ENCODE assay signal across 12 cellular contexts in the genomic region with DNA sequence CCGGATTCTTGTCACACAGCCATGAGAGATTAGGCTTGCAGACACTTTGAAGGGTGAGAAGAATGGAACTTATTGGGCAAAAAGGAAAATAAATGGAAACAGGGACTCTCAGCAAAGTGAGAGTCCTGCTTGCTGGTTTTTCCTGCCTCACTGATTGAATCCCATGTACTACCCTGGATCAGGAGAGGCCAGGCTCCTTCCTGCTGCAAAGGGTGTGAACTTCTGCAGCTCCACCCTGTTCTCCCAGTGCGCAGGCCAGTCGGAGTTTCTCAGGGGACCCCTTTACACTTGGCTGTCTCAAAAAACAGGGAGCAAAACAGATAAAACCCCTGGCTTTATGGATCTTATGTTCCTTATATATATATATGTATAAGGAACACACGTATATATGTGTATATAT.
A peak's percentile ranks its signal among the peaks of the same experiment; 100 is the strongest.
DNase-seq lines count a peak whose midpoint lies in the region; ATAC-seq and FAIRE-seq lines count a peak whose summit lies in the region.
"Had no signal": no experiment of that assay in that cellular context is flagged by ENCODE, and none has a peak within 500 bp of the region (broad histone marks: within the 10 kb centered on the region; RNA-seq: fewer than 3 reads in every experiment).

No MANE protein-coding gene starts in this region.

- H3K4me3 Mint-ChIP-seq in activated naive CD8-positive, alpha-beta T cell treated with anti-CD3 and anti-CD28 coated beads, Interleukin-2, amount 50 U/mL, for 24 hours, result no peak overlapping the region

- 87% methylated on average over 3 of the region's 4 CpGs for whole genome bisulfite sequencing in HUES64

- no peak overlapping the region for H3K4me3 ChIP-seq in BLaER1 treated with 17β-estradiol and CSF1 and Interleukin-3, amounts not matched to agents 10 nM and 100 nM
- H3K4me3 ChIP-seq in HUES64 (ENCODE audit: low read length) (peak overlapping the region; percentile 30; the same call in 1 of the 2 replicates), mucosa of stomach (ENCODE audit: low read length) (no peak overlapping the region)
- H3K4me3 ChIP-seq: K562 had no signal

- no peaks in the 10 kb centered on the region for H3K9me3 Mint-ChIP-seq in activated naive CD8-positive, alpha-beta T cell treated with anti-CD3 and anti-CD28 coated beads, Interleukin-2, amount 50 U/mL, for 24 hours

- H3K27ac Mint-ChIP-seq in activated naive CD8-positive, alpha-beta T cell treated with anti-CD3 and anti-CD28 coated beads, Interleukin-2, amount 50 U/mL, for 24 hours, result peak overlapping the region; percentile 82

- peak overlapping the region in 9 of 11 experiments; percentile 75 to 95 (median 85); a peak in 17 of 22 replicates for H3K4me2 ChIP-seq in BLaER1 treated with 17β-estradiol and CSF1 and Interleukin-3, amounts not matched to agents 10 nM and 100 nM

- no peak for FAIRE-seq in frontal cortex (lab: Jason Lieb, UNC)
- FAIRE-seq: K562 had no signal

- H3K4me1 Mint-ChIP-seq in activated naive CD8-positive, alpha-beta T cell treated with anti-CD3 and anti-CD28 coated beads, Interleukin-2, amount 50 U/mL, for 24 hours, result peaks cover 68% of the 10 kb centered on the region

- H4K20me1 ChIP-seq in BLaER1 treated with 17β-estradiol and CSF1 and Interleukin-3, amounts not matched to agents 10 nM and 100 nM, result peaks cover 0 to 14% (median 0%) of the 10 kb centered on the region in 11 experiments; a peak in 3 of 22 replicates

- H3K36me3 ChIP-seq in BLaER1 treated with 17β-estradiol and CSF1 and Interleukin-3, amounts not matched to agents 10 nM and 100 nM, result no peaks in the 10 kb centered on the region
- H3K36me3 ChIP-seq in HUES64 (ENCODE audit: insufficient read depth, low read length) (no peaks in the 10 kb centered on the region), mucosa of stomach (ENCODE audit: control insufficient read depth, insufficient read depth, low read length) (no peaks in the 10 kb centered on the region)

- no peak overlapping the region for H3K27ac ChIP-seq in BLaER1 treated with 17β-estradiol and CSF1 and Interleukin-3, amounts not matched to agents 10 nM and 100 nM
- H3K27ac ChIP-seq in HUES64 (ENCODE audit: low read depth, low read length), result peak overlapping the region; percentile 87; the same call in 1 of the 2 replicates

- no peaks in the 10 kb centered on the region for H3K9me3 ChIP-seq in BLaER1 treated with 17β-estradiol and CSF1 and Interleukin-3, amounts not matched to agents 10 nM and 100 nM (replicated peaks in 1 of 11)
- no peaks in the 10 kb centered on the region for H3K9me3 ChIP-seq in HUES64 (ENCODE audit: insufficient read depth, low read depth, low read length)
- no peaks in the 10 kb centered on the region for H3K9me3 ChIP-seq in mucosa of stomach (ENCODE audit: control insufficient read depth, low read length)

- H3K36me3 Mint-ChIP-seq in activated naive CD8-positive, alpha-beta T cell treated with anti-CD3 and anti-CD28 coated beads, Interleukin-2, amount 50 U/mL, for 24 hours (ENCODE audit: low read depth), result peaks cover 27% of the 10 kb centered on the region

- H3K4me1 ChIP-seq in BLaER1 treated with 17β-estradiol and CSF1 and Interleukin-3, amounts not matched to agents 10 nM and 100 nM, result peaks cover 47 to 57% (median 53%) of the 10 kb centered on the region in 10 experiments
- H3K4me1 ChIP-seq in HUES64 (ENCODE audit: insufficient read depth, low read length), result peaks cover 24% of the 10 kb centered on the region
- peaks cover 56% of the 10 kb centered on the region for H3K4me1 ChIP-seq in mucosa of stomach (ENCODE audit: control insufficient read depth, insufficient read depth, low read length)

- ATAC-seq in activated naive CD8-positive, alpha-beta T cell treated with anti-CD3 and anti-CD28 coated beads, Interleukin-2, amount 50 U/mL, for 24 hours, result no peak
- ATAC-seq in HG02642 (IDR thresholded peaks at IDR 0.05; ENCODE audit: poor library complexity, unreplicated experiment), result no peak
- ATAC-seq in GM18907 (IDR thresholded peaks at IDR 0.05; ENCODE audit: unreplicated experiment), result no peak
- ATAC-seq: K562 had no signal

- no peaks in the 10 kb centered on the region for H3K27me3 Mint-ChIP-seq in activated naive CD8-positive, alpha-beta T cell treated with anti-CD3 and anti-CD28 coated beads, Interleukin-2, amount 50 U/mL, for 24 hours

- no peak overlapping the region for H3K9ac ChIP-seq in BLaER1 treated with 17β-estradiol and CSF1 and Interleukin-3, amounts not matched to agents 10 nM and 100 nM
- H3K9ac ChIP-seq in HUES64 (ENCODE audit: low read depth, low read length), result no peak overlapping the region
- H3K9ac ChIP-seq in mucosa of stomach (ENCODE audit: low read length), result peak overlapping the region; percentile 49

- H3K27me3 ChIP-seq in BLaER1 treated with 17β-estradiol and CSF1 and Interleukin-3, amounts not matched to agents 10 nM and 100 nM, result peaks cover 0 to 75% (median 0%) of the 10 kb centered on the region in 11 experiments; a peak in 9 of 22 replicates
- peaks cover 50% of the 10 kb centered on the region for H3K27me3 ChIP-seq in HUES64 (ENCODE audit: insufficient read depth, low read length)
- no peaks in the 10 kb centered on the region for H3K27me3 ChIP-seq in mucosa of stomach (ENCODE audit: control insufficient read depth, insufficient read depth, low read length)

- no peak for DNase-seq in activated naive CD8-positive, alpha-beta T cell treated with anti-CD3 and anti-CD28 coated beads, Interleukin-2, amount 50 U/mL, for 24 hours
- DNase-seq in Kasumi-1 (lab: John Stamatoyannopoulos, UW) (no peak), frontal cortex (ENCODE audit: low spot score in 2 of 2) (no peak)
- DNase-seq: C1 segment of cervical spinal cord, NCI-H1417 treated with DMSO at 0.1 percent for 48 hours, NCI-H446 had no signal
